ENCODE assay signal across 13 cellular contexts in genomic region chr7:114842551-114843065, GRCh38.
"Had no signal": no experiment of that assay in that cellular context is flagged by ENCODE, and none has a peak within 500 bp of the region (broad histone marks: within the 10 kb centered on the region; RNA-seq: fewer than 3 reads in every experiment).

No MANE protein-coding gene starts in this region.

- H3K27me3 ChIP-seq: pancreas, testis had no signal

- H3K4me1 ChIP-seq: pancreas, testis had no signal

- H3K36me3 ChIP-seq: pancreas had no signal

- H3K4me3 ChIP-seq: dorsolateral prefrontal cortex, pancreas, testis had no signal

- DNase-seq: activated CD4-positive, alpha-beta T cell treated with anti-CD3 and anti-CD28 coated beads, Interleukin-2, amount 50 U/mL, for 48 hours; activated CD8-positive, alpha-beta memory T cell treated with anti-CD3 and anti-CD28 coated beads, Interleukin-2, amount 10 ng/mL, durations not matched to agents 7 days and 5 days; activated gamma-delta T cell; activated naive CD8-positive, alpha-beta T cell treated with anti-CD3 and anti-CD28 coated beads, Interleukin-2, amount 10 ng/mL, durations not matched to agents 7 days and 5 days; activated T-cell treated with anti-CD3 and anti-CD28 coated beads, Interleukin-2, amount 50 U/mL, for 4 hours; dorsolateral prefrontal cortex; kidney; pancreas; retina; stimulated activated CD4-positive, alpha-beta T cell treated with anti-CD3 and anti-CD28 coated beads, Interleukin-4, amount 100 ng/mL, for 4 hours; stimulated activated naive CD8-positive, alpha-beta T cell treated with anti-CD3 and anti-CD28 coated beads, Interleukin-15, amount 100 ng/mL, for 72 hours; testis had no signal

- H3K27ac ChIP-seq: dorsolateral prefrontal cortex, pancreas, testis had no signal

- H3K9me3 ChIP-seq: pancreas, testis had no signal

- ATAC-seq: activated CD4-positive, CD25-positive, alpha-beta regulatory T cell treated with anti-CD3 and anti-CD28 coated beads, Interleukin-2, amount 50 U/mL, for 24 hours; activated CD8-positive, alpha-beta memory T cell treated with anti-CD3 and anti-CD28 coated beads, Interleukin-2, amount 10 ng/mL, durations not matched to agents 7 days and 5 days; activated T-cell treated with anti-CD3 and anti-CD28 coated beads, Interleukin-2, amount 50 U/mL, for 4 hours; pancreas; stimulated activated naive CD8-positive, alpha-beta T cell treated with anti-CD3 and anti-CD28 coated beads, Interleukin-15, amount 100 ng/mL, for 72 hours had no signal
